29 cellular contexts compared by ENCODE assay signal in genomic region chr2:187057466-187057865, GRCh38.
"Had no signal": no experiment of that assay in that cellular context is flagged by ENCODE, and none has a peak within 500 bp of the region (broad histone marks: within the 10 kb centered on the region; RNA-seq: fewer than 3 reads in every experiment).

No MANE protein-coding gene starts in this region.

- H3K4me3 Mint-ChIP-seq: activated CD8-positive, alpha-beta T cell treated with anti-CD3 and anti-CD28 coated beads for 36 hours; activated naive CD8-positive, alpha-beta T cell; activated T-cell treated with anti-CD3 and anti-CD28 coated beads, Interleukin-2, amount 50 U/mL, for 4 hours; activated T-helper 17 cell treated with anti-CD3 and anti-CD28 coated beads, Interleukin-2, amount 50 U/mL, for 72 hours; central memory CD8-positive, alpha-beta T cell; dendritic cell treated with granulocyte-macrophage colony-stimulating factor and Interleukin-4, amounts not matched to agents 40 ng/mL and 50 ng/mL, for 4 days; endodermal cell; WTC11 had no signal

- H3K27ac Mint-ChIP-seq: activated CD8-positive, alpha-beta T cell treated with anti-CD3 and anti-CD28 coated beads for 36 hours; activated naive CD8-positive, alpha-beta T cell; activated T-helper 17 cell treated with anti-CD3 and anti-CD28 coated beads, Interleukin-2, amount 50 U/mL, for 72 hours; dendritic cell treated with granulocyte-macrophage colony-stimulating factor and Interleukin-4, amounts not matched to agents 40 ng/mL and 50 ng/mL, for 4 days; endodermal cell; WTC11 had no signal

- H3K4me3 ChIP-seq: coronary artery, dorsolateral prefrontal cortex, heart left ventricle had no signal

- H3K4me1 Mint-ChIP-seq: activated T-helper 17 cell treated with anti-CD3 and anti-CD28 coated beads, Interleukin-2, amount 50 U/mL, for 72 hours; central memory CD8-positive, alpha-beta T cell; endodermal cell; WTC11 had no signal

- H3K4me1 ChIP-seq: heart left ventricle had no signal

- H3K9me3 Mint-ChIP-seq: activated CD8-positive, alpha-beta T cell treated with anti-CD3 and anti-CD28 coated beads for 36 hours; activated T-cell treated with anti-CD3 and anti-CD28 coated beads, Interleukin-2, amount 50 U/mL, for 4 hours; central memory CD8-positive, alpha-beta T cell; dendritic cell treated with granulocyte-macrophage colony-stimulating factor and Interleukin-4, amounts not matched to agents 40 ng/mL and 50 ng/mL, for 4 days; endodermal cell; WTC11 had no signal

- H3K36me3 Mint-ChIP-seq: activated naive CD8-positive, alpha-beta T cell; WTC11 had no signal

- FAIRE-seq: astrocyte, bronchial epithelial cell, frontal cortex had no signal

- H3K27me3 Mint-ChIP-seq: activated CD8-positive, alpha-beta T cell treated with anti-CD3 and anti-CD28 coated beads for 36 hours; activated T-helper 17 cell treated with anti-CD3 and anti-CD28 coated beads, Interleukin-2, amount 50 U/mL, for 72 hours; central memory CD8-positive, alpha-beta T cell; dendritic cell treated with granulocyte-macrophage colony-stimulating factor and Interleukin-4, amounts not matched to agents 40 ng/mL and 50 ng/mL, for 4 days had no signal

- H3K27me3 ChIP-seq: brain microvascular endothelial cell, dorsolateral prefrontal cortex, heart left ventricle had no signal

- H3K27ac ChIP-seq: brain microvascular endothelial cell, coronary artery, dorsolateral prefrontal cortex, heart left ventricle, VCaP had no signal

- H3K36me3 ChIP-seq: brain microvascular endothelial cell, heart left ventricle had no signal

- DNase-seq: activated CD4-positive, alpha-beta T cell treated with anti-CD3 and anti-CD28 coated beads for 1 hour; activated CD4-positive, alpha-beta T cell treated with anti-CD3 and anti-CD28 coated beads for 4 hours; activated CD4-positive, alpha-beta T cell treated with anti-CD3 and anti-CD28 coated beads, Interleukin-2, amount 50 U/mL, for 1 hour; activated CD4-positive, alpha-beta T cell treated with anti-CD3 and anti-CD28 coated beads, Interleukin-2, amount 50 U/mL, for 48 hours; activated CD8-positive, alpha-beta memory T cell treated with anti-CD3 and anti-CD28 coated beads for 24 hours; activated CD8-positive, alpha-beta T cell treated with anti-CD3 and anti-CD28 coated beads for 36 hours; activated effector memory CD4-positive, alpha-beta T cell treated with Interleukin-2 at 50 U/mL for 16 hours; activated gamma-delta T cell treated with Interleukin-2 at 50 U/mL for 16 hours; activated naive CD4-positive, alpha-beta T cell treated with anti-CD3 and anti-CD28 coated beads, Interleukin-2, amount 50 U/mL, for 16 hours; activated naive CD4-positive, alpha-beta T cell treated with Interleukin-2 at 50 U/mL for 16 hours; activated T-cell treated with anti-CD3 and anti-CD28 coated beads, Interleukin-2, amount 50 U/mL, for 4 hours; amniotic stem cell; anterior cingulate cortex; brain microvascular endothelial cell; dorsolateral prefrontal cortex; effector memory CD4-positive, alpha-beta T cell; endodermal cell; heart left ventricle; T-helper 2 cell had no signal
